Comparison of ENCODE assay signal across 8 cellular contexts in the genomic region with DNA sequence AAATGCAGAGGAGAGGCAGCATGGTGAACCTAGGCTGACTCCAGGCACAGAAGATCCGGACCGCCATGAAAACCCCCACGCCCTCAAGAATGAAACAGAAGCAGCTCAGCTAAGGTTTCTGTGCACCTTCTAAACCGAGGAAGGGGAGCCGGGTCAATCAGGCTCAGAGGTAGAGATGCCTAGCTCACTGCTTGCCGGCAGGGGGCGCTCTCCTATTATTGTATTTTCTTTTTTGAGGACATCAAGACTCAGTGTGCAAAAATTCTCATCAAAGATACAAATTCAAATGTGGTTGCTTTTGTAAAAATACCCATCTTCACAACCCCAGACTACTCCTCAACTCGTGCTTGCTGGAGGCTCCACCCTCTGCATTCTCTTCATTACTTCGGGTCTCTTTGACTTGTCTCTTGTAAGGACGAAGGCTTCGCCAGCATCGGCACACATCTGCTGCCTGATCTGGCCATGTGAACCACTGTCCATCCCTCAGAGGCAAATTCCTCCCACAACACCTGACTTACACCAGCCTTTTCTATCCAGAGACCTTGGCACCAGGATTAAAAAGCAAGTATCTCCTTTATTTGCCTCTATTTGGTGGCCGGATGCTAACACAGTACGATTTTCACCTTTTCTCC. TPM values are rescaled to one million over a fixed set of nuclear protein-coding genes. Genes with fewer than 3 reads are reported as not detected.
DNase-seq lines count a peak whose midpoint lies in the region; ATAC-seq and TF ChIP-seq lines count a peak whose summit lies in the region.

No MANE protein-coding gene starts in this region.

- 13% methylated on average over 10 of the region's 14 CpGs for WGBS in mammary epithelial cell (ENCODE audit: low coverage, missing lambda C conversion rate)

- peaks cover 2% of the 10 kb centered on the region for H3K27me3 ChIP-seq in mammary epithelial cell (ENCODE audit: insufficient read depth, low read length)

- peak overlapping the region in 1 of 3 experiments; percentile 7 for H3K4me3 ChIP-seq in mammary epithelial cell (replicated peaks in 1 of 3; ENCODE audit: insufficient read depth in 1 of 3, low read depth in 2 of 3, low read length in 3 of 3)

- no peaks in the 10 kb centered on the region for H3K79me2 ChIP-seq in mammary epithelial cell (ENCODE audit: insufficient read depth, low read length)

- ATAC-seq in WTC11 (peak; percentile 88), left colon (peak; percentile 70)

- H3K27ac ChIP-seq in mammary epithelial cell (ENCODE audit: insufficient read depth, low read depth, low read length), result no peak overlapping the region

- DNase-seq in SKM-1 (lab: John Stamatoyannopoulos, UW; ENCODE audit: unreplicated experiment), result peak; percentile 18
- DNase-seq in SKM-1 treated with dmso at 0.1 percent for 144 hours (lab: John Stamatoyannopoulos, UW; ENCODE audit: unreplicated experiment), result no peak
- peak; percentile 5 to 60 for DNase-seq in NCI-H1930 (lab: John Stamatoyannopoulos, UW)
- DNase-seq in WTC11 (ENCODE audit: low spot score), result peak; percentile 71
- peak; percentile 27 for DNase-seq in mammary epithelial cell
- peak; percentile 49 to 80 for DNase-seq in left colon
- peak; percentile 54 for DNase-seq in stimulated activated CD4-positive, alpha-beta T cell treated with anti-CD3 and anti-CD28 coated beads, Interleukin-2, amount 100 ng/mL, for 4 hours (ENCODE audit: low read depth)
- no peak for DNase-seq in cerebellum (ENCODE audit: low spot score)

- H3K36me3 ChIP-seq in mammary epithelial cell (ENCODE audit: insufficient read depth, low read length), result no peaks in the 10 kb centered on the region

- CTCF ChIA-PET in WTC11 (lab: Charles Lee), result interaction anchor here (0.6 to 3.0 kb wide), 75 partner anchors 9 to 396 kb away, joined by 3 to 82 read pairs (median 6); partner anchors contain the start of genes EDDM3A, PIP4P1, RNASE1 and RNASE4
- CTCF ChIA-PET in mammary epithelial cell (lab: Charles Lee; ENCODE audit: low non-redundant PET), result interaction anchor here (0.6 to 1.6 kb wide), 6 partner anchors 113 to 304 kb away, joined by 3 to 9 read pairs (median 4); partner anchors contain the start of gene RNASE7

- no peak overlapping the region for H3K9ac ChIP-seq in mammary epithelial cell (ENCODE audit: insufficient read depth, low read length)

- H2AFZ ChIP-seq in mammary epithelial cell (ENCODE audit: low read depth, low read length), result peak overlapping the region; percentile 53

- dilution Hi-C loops in mammary epithelial cell (cut with HindIII; ENCODE audit: low sequenced_read_pairs), result no loop called here

- peaks cover 10% of the 10 kb centered on the region; the same call in 1 of the 2 replicates for H3K9me3 Mint-ChIP-seq in WTC11

- H3K27me3 Mint-ChIP-seq in WTC11 (ENCODE audit: low read depth), result peaks cover 19% of the 10 kb centered on the region

- H3K9me3 ChIP-seq in mammary epithelial cell (replicated peaks; ENCODE audit: insufficient read depth, low read length), result no peaks in the 10 kb centered on the region

- POLR2A ChIA-PET in WTC11 (lab: Charles Lee), result interaction anchor here (1.2 kb wide), 1 partner anchor 9 kb away, joined by 5 read pairs; no protein-coding TSS in a partner anchor

- intact Hi-C loops in mammary epithelial cell (cut with micrococcal nuclease) (loop anchor here (1.0 kb wide), 3 partner anchors 114 to 247 kb away; no protein-coding TSS in a partner anchor), left colon (cut with DNase I, micrococcal nuclease) (loop anchor here in 1 of 2 donors (5.0 to 10.0 kb wide), 2 partner anchors 107 to 185 kb away; partner anchors contain the start of gene RNASE7)

- H3K4me1 Mint-ChIP-seq in WTC11, result peaks cover 12% of the 10 kb centered on the region

- peak overlapping the region; percentile 60 for H3K4me2 ChIP-seq in mammary epithelial cell (ENCODE audit: insufficient read depth, low read depth, low read length)

- H4K20me1 ChIP-seq in mammary epithelial cell (ENCODE audit: insufficient read depth, low read length), result no peaks in the 10 kb centered on the region

- in situ Hi-C loops in mammary epithelial cell (cut with MboI; ENCODE audit: low sequenced_read_pairs in 2 of 2), result loop anchor here (5.0 to 10.0 kb wide), 3 partner anchors 107 to 247 kb away; partner anchors contain the start of gene TMEM253 (in 1 of the 2)

- H3K27ac Mint-ChIP-seq in WTC11, result no peak overlapping the region

- BruUV-seq in mammary epithelial cell (replicated peaks; lab: Mats Ljungman, UMichigan), result no TSS peak

- no peak overlapping the region for H3K4me3 Mint-ChIP-seq in WTC11

- peak; percentile 96 for TF ChIP-seq CTCF in WTC11 (IDR thresholded peaks at IDR 0.05)
- TF ChIP-seq CTCF in mammary epithelial cell (conservative IDR thresholded peaks at IDR 0.05 in 1 of 2, IDR thresholded peaks at IDR 0.05 in 1 of 2; ENCODE audit: extremely low read depth in 1 of 2, insufficient read depth in 1 of 2, low read depth in 1 of 2, low read length in 2 of 2), result peak; percentile 78 to 80

- H3K36me3 Mint-ChIP-seq in WTC11, result no peaks in the 10 kb centered on the region

- peaks cover 4% of the 10 kb centered on the region for H3K4me1 ChIP-seq in mammary epithelial cell (ENCODE audit: insufficient read depth, low read length)

TF ChIP-seq in WTC11, 78 proteins besides CTCF, POLR2A, EP300 and RAD21:
- TF ChIP-seq ELF4 (CRISPR knock-in tag; IDR thresholded peaks at IDR 0.05; ENCODE audit: low read depth) (no peak), ZNF317 (CRISPR knock-in tag; IDR thresholded peaks at IDR 0.05; ENCODE audit: borderline replicate concordance, low read depth) (no peak), MYBL2 (CRISPR knock-in tag; IDR thresholded peaks at IDR 0.05) (no peak), NFATC4 (CRISPR knock-in tag; IDR thresholded peaks at IDR 0.05) (no peak), ZNF263 (CRISPR knock-in tag; IDR thresholded peaks at IDR 0.05; ENCODE audit: low read depth) (no peak), SMAD3 (CRISPR knock-in tag; IDR thresholded peaks at IDR 0.05; ENCODE audit: borderline replicate concordance) (no peak), ATF3 (CRISPR knock-in tag; conservative IDR thresholded peaks at IDR 0.05) (no peak), OVOL2 (CRISPR knock-in tag; IDR thresholded peaks at IDR 0.05; ENCODE audit: borderline replicate concordance) (no peak), GABPB1 (CRISPR knock-in tag; IDR thresholded peaks at IDR 0.05) (no peak), SOX15 (CRISPR knock-in tag; IDR thresholded peaks at IDR 0.05) (no peak), KAT7 (CRISPR knock-in tag; IDR thresholded peaks at IDR 0.05; ENCODE audit: borderline replicate concordance) (no peak)
- TF ChIP-seq, protein P1, sequence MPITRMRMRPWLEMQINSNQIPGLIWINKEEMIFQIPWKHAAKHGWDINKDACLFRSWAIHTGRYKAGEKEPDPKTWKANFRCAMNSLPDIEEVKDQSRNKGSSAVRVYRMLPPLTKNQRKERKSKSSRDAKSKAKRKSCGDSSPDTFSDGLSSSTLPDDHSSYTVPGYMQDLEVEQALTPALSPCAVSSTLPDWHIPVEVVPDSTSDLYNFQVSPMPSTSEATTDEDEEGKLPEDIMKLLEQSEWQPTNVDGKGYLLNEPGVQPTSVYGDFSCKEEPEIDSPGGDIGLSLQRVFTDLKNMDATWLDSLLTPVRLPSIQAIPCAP (CRISPR knock-in tag; IDR thresholded peaks at IDR 0.05), result no peak
- TF ChIP-seq, protein P2, sequence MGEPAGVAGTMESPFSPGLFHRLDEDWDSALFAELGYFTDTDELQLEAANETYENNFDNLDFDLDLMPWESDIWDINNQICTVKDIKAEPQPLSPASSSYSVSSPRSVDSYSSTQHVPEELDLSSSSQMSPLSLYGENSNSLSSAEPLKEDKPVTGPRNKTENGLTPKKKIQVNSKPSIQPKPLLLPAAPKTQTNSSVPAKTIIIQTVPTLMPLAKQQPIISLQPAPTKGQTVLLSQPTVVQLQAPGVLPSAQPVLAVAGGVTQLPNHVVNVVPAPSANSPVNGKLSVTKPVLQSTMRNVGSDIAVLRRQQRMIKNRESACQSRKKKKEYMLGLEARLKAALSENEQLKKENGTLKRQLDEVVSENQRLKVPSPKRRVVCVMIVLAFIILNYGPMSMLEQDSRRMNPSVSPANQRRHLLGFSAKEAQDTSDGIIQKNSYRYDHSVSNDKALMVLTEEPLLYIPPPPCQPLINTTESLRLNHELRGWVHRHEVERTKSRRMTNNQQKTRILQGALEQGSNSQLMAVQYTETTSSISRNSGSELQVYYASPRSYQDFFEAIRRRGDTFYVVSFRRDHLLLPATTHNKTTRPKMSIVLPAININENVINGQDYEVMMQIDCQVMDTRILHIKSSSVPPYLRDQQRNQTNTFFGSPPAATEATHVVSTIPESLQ (CRISPR knock-in tag; IDR thresholded peaks at IDR 0.05), result no peak
- TF ChIP-seq, protein P3, sequence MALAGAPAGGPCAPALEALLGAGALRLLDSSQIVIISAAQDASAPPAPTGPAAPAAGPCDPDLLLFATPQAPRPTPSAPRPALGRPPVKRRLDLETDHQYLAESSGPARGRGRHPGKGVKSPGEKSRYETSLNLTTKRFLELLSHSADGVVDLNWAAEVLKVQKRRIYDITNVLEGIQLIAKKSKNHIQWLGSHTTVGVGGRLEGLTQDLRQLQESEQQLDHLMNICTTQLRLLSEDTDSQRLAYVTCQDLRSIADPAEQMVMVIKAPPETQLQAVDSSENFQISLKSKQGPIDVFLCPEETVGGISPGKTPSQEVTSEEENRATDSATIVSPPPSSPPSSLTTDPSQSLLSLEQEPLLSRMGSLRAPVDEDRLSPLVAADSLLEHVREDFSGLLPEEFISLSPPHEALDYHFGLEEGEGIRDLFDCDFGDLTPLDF (CRISPR knock-in tag; IDR thresholded peaks at IDR 0.05), result no peak

RNA-seq across cellular contexts. Expression of gene RNASE3, which starts 33.4 kb away (rescaled TPM):
- total RNA-seq in WTC11 (2021), result not detected in 3 replicates
- not detected for total RNA-seq in mammary epithelial cell
- polyA plus RNA-seq in mammary epithelial cell, result not detected
- polyA minus RNA-seq in mammary epithelial cell, result not detected
- total RNA-seq in left colon, result not detected
- not detected for total RNA-seq in cerebellum

RNA-seq across cellular contexts. Expression of gene RNASE1, which starts 55.1 kb away (rescaled TPM):
- total RNA-seq in WTC11 (2021) (3.4 to 6.2 TPM (median 4.7 TPM) in 3 replicates), mammary epithelial cell (not detected), left colon (100 to 1,000 TPM; 124 to 420 TPM), cerebellum (14.5 TPM)
- not detected for polyA plus RNA-seq in mammary epithelial cell
- polyA minus RNA-seq in mammary epithelial cell, result not detected

Comparison
In these comparisons a context has a peak if more than half of its experiments do, and no peak if none do; other contexts are left out.
1. DNase-seq: peak in SKM-1 (single experiment), NCI-H1930 (2 of 2), WTC11 (single experiment), mammary epithelial cell (single experiment), left colon (2 of 2) and stimulated activated CD4-positive, alpha-beta T cell treated with anti-CD3 and anti-CD28 coated beads, Interleukin-2, amount 100 ng/mL, for 4 hours (single experiment); none in SKM-1 treated with dmso at 0.1 percent for 144 hours (single experiment) and cerebellum (single experiment).